Comparison of ENCODE assay signal across 18 cellular contexts in genomic region chr1:99601709-99602403, GRCh38. TPM values are rescaled to one million over a fixed set of nuclear protein-coding genes. Genes with fewer than 3 reads are reported as not detected.
"Had no signal": no experiment of that assay in that cellular context is flagged by ENCODE, and none has a peak within 500 bp of the region (broad histone marks: within the 10 kb centered on the region; RNA-seq: fewer than 3 reads in every experiment).

No MANE protein-coding gene starts in this region.

- H3K27ac ChIP-seq: coronary artery, neutrophil, stomach had no signal

- H3K27me3 ChIP-seq: neutrophil, sigmoid colon, stomach had no signal

- DNase-seq: effector CD4-positive, alpha-beta T cell; endodermal cell; immature natural killer cell; mesendoderm; naive thymus-derived CD4-positive, alpha-beta T cell; nephron progenitor cell; posterior cingulate gyrus; sigmoid colon; small intestine; stimulated activated CD4-positive, alpha-beta T cell treated with anti-CD3 and anti-CD28 coated beads, Interleukin-12 subunit alpha, Interleukin-12 subunit beta, amount 100 ng/mL, for 4 hours; stimulated activated naive CD4-positive, alpha-beta T cell; stomach; trophoblast cell had no signal

- ATAC-seq: esophagus mucosa; naive thymus-derived CD4-positive, alpha-beta T cell had no signal

- H3K9me3 ChIP-seq: neutrophil, sigmoid colon, stomach had no signal

- H3K4me1 ChIP-seq: stomach had no signal

- H3K36me3 ChIP-seq: neutrophil, sigmoid colon, stomach had no signal

- FAIRE-seq: frontal cortex, keratinocyte, small intestine had no signal

- H3K4me3 ChIP-seq: coronary artery, sigmoid colon, stomach had no signal

RNA-seq across cellular contexts. Expression of gene PALMD, which starts 44.1 kb away (rescaled TPM):
- total RNA-seq: naive thymus-derived CD4-positive, alpha-beta T cell had no signal
- polyA plus RNA-seq: immature natural killer cell; naive thymus-derived CD4-positive, alpha-beta T cell had no signal
